ENCODE assay signal across 21 cellular contexts in the genomic region with DNA sequence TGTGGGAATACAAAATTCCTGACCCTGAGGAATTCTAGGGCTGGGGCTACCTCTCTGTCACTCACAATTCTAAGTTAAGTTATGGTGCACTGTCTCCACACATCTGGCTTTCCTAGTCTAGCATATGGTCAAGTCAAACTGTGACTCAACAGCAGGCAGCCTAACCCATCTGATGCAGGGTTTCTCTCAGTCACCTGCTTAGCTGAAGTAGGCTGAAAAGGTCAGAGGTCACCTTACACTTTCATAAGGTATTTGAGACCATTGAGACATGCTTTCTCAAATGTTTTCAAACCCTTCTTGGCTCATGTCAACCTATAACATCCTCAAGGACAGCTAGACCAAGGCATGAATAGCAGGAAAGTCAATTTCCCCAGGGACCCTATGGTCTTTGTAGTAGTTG.
A peak's percentile ranks its signal among the peaks of the same experiment; 100 is the strongest.
DNase-seq lines count a peak whose midpoint lies in the region; ATAC-seq, FAIRE-seq and TF ChIP-seq lines count a peak whose summit lies in the region.
"Had no signal": no experiment of that assay in that cellular context is flagged by ENCODE, and none has a peak within 500 bp of the region (broad histone marks: within the 10 kb centered on the region; RNA-seq: fewer than 3 reads in every experiment).

No MANE protein-coding gene starts in this region.

- H3K4me1 ChIP-seq in HUES48 (ENCODE audit: control insufficient read depth, insufficient read depth, low read length) = peaks cover 22% of the 10 kb centered on the region
- peaks cover 7% of the 10 kb centered on the region for H3K4me1 ChIP-seq in iPS-20b (ENCODE audit: insufficient read depth, low read length)

- no peaks in the 10 kb centered on the region for H3K27me3 ChIP-seq in HUES48 (ENCODE audit: control insufficient read depth, insufficient read depth, low read length)
- H3K27me3 ChIP-seq in iPS-20b (ENCODE audit: insufficient read depth, low read length) = no peaks in the 10 kb centered on the region
- H3K27me3 ChIP-seq: MG63, SJCRH30 had no signal

- peak overlapping the region; percentile 77 for H3K4me3 Mint-ChIP-seq in WTC11
- H3K4me3 Mint-ChIP-seq: CD14-positive monocyte had no signal

- peaks cover 46% of the 10 kb centered on the region for H3K36me3 Mint-ChIP-seq in WTC11
- H3K36me3 Mint-ChIP-seq: CD14-positive monocyte had no signal

- FAIRE-seq in GM19239 (lab: Jason Lieb, UNC) = peak; percentile 58

- H3K9me3 ChIP-seq in HUES48 (ENCODE audit: control insufficient read depth, insufficient read depth, low read length) = no peaks in the 10 kb centered on the region
- no peaks in the 10 kb centered on the region for H3K9me3 ChIP-seq in iPS-20b (ENCODE audit: insufficient read depth, low read depth, low read length)
- H3K9me3 ChIP-seq: MG63, SJCRH30 had no signal

- no peaks in the 10 kb centered on the region for H3K27me3 Mint-ChIP-seq in WTC11 (ENCODE audit: low read depth)

- DNase-seq in GM19239 (ENCODE audit: insufficient read length, low spot score) (no peak), WTC11 (ENCODE audit: low spot score) (no peak), NCI-H1694 treated with DMSO at 0.1 percent for 48 hours (lab: John Stamatoyannopoulos, UW) (no peak), NCI-H1105 treated with DMSO at 0.1 percent for 48 hours (lab: John Stamatoyannopoulos, UW) (no peak)
- DNase-seq in activated CD8-positive, alpha-beta memory T cell treated with anti-CD3 and anti-CD28 coated beads for 24 hours = no peak
- DNase-seq: ACHN, GDM1, GOT3, IMR-90, Karpas-422, MG63, NCI-H1092 treated with DMSO at 0.1 percent for 48 hours, NCI-H2081 treated with DMSO at 0.1 percent for 48 hours, NCI-H510A, NCI-H774, SJCRH30 had no signal

- no peak for TF ChIP-seq CTCF in WTC11 (IDR thresholded peaks at IDR 0.05)

- H3K27ac ChIP-seq in HUES48 (ENCODE audit: low read depth, low read length) (no peak overlapping the region), iPS-20b (ENCODE audit: low read length) (no peak overlapping the region)
- H3K27ac ChIP-seq: SJCRH30 had no signal

- CTCF ChIA-PET in WTC11 (lab: Charles Lee) = interaction anchor here (1.0 kb wide), 1 partner anchor 400 kb away, joined by 4 read pairs; no protein-coding TSS in a partner anchor

- POLR2A ChIA-PET in WTC11 (lab: Charles Lee) = no interaction called here

- H3K4me3 ChIP-seq in HUES48 (ENCODE audit: low read depth, low read length) (peak overlapping the region; percentile 94), iPS-20b (ENCODE audit: low read length) (peak overlapping the region; percentile 97)
- H3K4me3 ChIP-seq: MG63, SJCRH30 had no signal

- peaks cover 24% of the 10 kb centered on the region for H3K4me1 Mint-ChIP-seq in WTC11

- H3K27ac Mint-ChIP-seq in WTC11 = peak overlapping the region; percentile 19; the same call in 1 of the 2 replicates

- ATAC-seq in WTC11 (no peak), GM21367 (IDR thresholded peaks at IDR 0.05; ENCODE audit: unreplicated experiment) (no peak)
- ATAC-seq: Panc1 had no signal

- H3K36me3 ChIP-seq in HUES48 (ENCODE audit: control insufficient read depth, insufficient read depth, low read length) (peaks cover 62% of the 10 kb centered on the region), iPS-20b (ENCODE audit: insufficient read depth, low read depth, low read length) (peaks cover 60% of the 10 kb centered on the region)
- H3K36me3 ChIP-seq: SJCRH30 had no signal

- no peaks in the 10 kb centered on the region for H3K9me3 Mint-ChIP-seq in WTC11
- H3K9me3 Mint-ChIP-seq: CD14-positive monocyte had no signal

- no peak overlapping the region for H3K9ac ChIP-seq in HUES48 (ENCODE audit: low read depth, low read length)
- no peak overlapping the region; the same call in 1 of the 2 replicates for H3K9ac ChIP-seq in iPS-20b (ENCODE audit: low read depth, low read length)

TF ChIP-seq in WTC11, 78 proteins besides CTCF, POLR2A, EP300 and RAD21:
- TF ChIP-seq, protein P1, sequence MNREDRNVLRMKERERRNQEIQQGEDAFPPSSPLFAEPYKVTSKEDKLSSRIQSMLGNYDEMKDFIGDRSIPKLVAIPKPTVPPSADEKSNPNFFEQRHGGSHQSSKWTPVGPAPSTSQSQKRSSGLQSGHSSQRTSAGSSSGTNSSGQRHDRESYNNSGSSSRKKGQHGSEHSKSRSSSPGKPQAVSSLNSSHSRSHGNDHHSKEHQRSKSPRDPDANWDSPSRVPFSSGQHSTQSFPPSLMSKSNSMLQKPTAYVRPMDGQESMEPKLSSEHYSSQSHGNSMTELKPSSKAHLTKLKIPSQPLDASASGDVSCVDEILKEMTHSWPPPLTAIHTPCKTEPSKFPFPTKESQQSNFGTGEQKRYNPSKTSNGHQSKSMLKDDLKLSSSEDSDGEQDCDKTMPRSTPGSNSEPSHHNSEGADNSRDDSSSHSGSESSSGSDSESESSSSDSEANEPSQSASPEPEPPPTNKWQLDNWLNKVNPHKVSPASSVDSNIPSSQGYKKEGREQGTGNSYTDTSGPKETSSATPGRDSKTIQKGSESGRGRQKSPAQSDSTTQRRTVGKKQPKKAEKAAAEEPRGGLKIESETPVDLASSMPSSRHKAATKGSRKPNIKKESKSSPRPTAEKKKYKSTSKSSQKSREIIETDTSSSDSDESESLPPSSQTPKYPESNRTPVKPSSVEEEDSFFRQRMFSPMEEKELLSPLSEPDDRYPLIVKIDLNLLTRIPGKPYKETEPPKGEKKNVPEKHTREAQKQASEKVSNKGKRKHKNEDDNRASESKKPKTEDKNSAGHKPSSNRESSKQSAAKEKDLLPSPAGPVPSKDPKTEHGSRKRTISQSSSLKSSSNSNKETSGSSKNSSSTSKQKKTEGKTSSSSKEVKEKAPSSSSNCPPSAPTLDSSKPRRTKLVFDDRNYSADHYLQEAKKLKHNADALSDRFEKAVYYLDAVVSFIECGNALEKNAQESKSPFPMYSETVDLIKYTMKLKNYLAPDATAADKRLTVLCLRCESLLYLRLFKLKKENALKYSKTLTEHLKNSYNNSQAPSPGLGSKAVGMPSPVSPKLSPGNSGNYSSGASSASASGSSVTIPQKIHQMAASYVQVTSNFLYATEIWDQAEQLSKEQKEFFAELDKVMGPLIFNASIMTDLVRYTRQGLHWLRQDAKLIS (CRISPR knock-in tag; IDR thresholded peaks at IDR 0.05; ENCODE audit: borderline replicate concordance) = no peak
- TF ChIP-seq FOXP1 (CRISPR knock-in tag; IDR thresholded peaks at IDR 0.05; ENCODE audit: borderline replicate concordance) (no peak), NFE2L1 (CRISPR knock-in tag; IDR thresholded peaks at IDR 0.05) (no peak), ATF1 (CRISPR knock-in tag; IDR thresholded peaks at IDR 0.05) (no peak)
